Comparison of ENCODE assay signal across 10 cellular contexts in the genomic region with DNA sequence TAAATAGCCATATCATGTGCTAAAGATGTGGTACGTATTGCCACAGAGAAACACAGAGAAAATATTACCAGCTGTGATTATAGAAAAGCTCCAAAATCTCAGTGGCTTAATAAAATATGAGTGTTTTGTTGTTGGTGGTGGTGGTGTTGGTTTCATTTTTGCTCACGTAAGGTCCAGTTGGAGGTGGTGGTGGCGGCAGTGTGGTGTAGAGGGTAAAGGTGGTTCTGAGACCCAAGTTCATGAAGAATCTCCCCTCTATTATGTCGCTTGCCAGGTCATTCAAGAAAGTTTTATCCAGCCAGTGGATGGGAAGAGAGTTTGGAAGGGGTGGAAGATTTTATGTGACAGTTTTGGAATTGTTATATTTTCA.
DNase-seq lines count a peak whose midpoint lies in the region; ATAC-seq and TF ChIP-seq lines count a peak whose summit lies in the region.
"Had no signal": no experiment of that assay in that cellular context is flagged by ENCODE, and none has a peak within 500 bp of the region (broad histone marks: within the 10 kb centered on the region; RNA-seq: fewer than 3 reads in every experiment).

No MANE protein-coding gene starts in this region.

- H3K4me1 Mint-ChIP-seq in GM23338, result no peaks in the 10 kb centered on the region
- H3K4me1 Mint-ChIP-seq: brain had no signal

- DNase-seq in GM23338 (ENCODE audit: low spot score) (no peak), lower lobe of right lung (no peak), NCI-H82 (lab: John Stamatoyannopoulos, UW) (no peak), germinal center (ENCODE audit: low spot score) (no peak), AML-193 (lab: John Stamatoyannopoulos, UW) (no peak), T-helper 9 cell (no peak)
- DNase-seq: NK-92 treated with Interleukin-12 subunit alpha and Interleukin-12 subunit beta, amount 100 ng/mL, for 24 hours had no signal

- 0 out of 2 replicates have a peak, but pooled peaks cover 3% of the 10 kb centered on the region for H3K9me2 ChIP-seq in GM23338 (ENCODE audit: insufficient read depth)

- no peaks in the 10 kb centered on the region for H4K20me1 ChIP-seq in GM23338 (replicated peaks; ENCODE audit: insufficient read depth)

- no peaks in the 10 kb centered on the region for H3K36me3 ChIP-seq in GM23338 (ENCODE audit: insufficient read depth)
- H3K36me3 ChIP-seq in lower lobe of right lung, result no peaks in the 10 kb centered on the region

- peak overlapping the region; percentile 72 for H2AFZ ChIP-seq in GM23338

- H3K27ac ChIP-seq in GM23338 (ENCODE audit: low read depth) (no peak overlapping the region), lower lobe of right lung (peak overlapping the region; percentile 19)

- H3K9me3 Mint-ChIP-seq in GM23338, result peaks cover 5% of the 10 kb centered on the region; the same call in 2 of the 3 replicates

- H3K4me3 Mint-ChIP-seq in GM23338, result no peak overlapping the region
- H3K4me3 Mint-ChIP-seq: brain had no signal

- H3K27me3 ChIP-seq in GM23338 (ENCODE audit: insufficient read depth) (no peaks in the 10 kb centered on the region), lower lobe of right lung (ENCODE audit: low read depth) (no peaks in the 10 kb centered on the region)

- no peak overlapping the region for H3K27ac Mint-ChIP-seq in GM23338
- H3K27ac Mint-ChIP-seq: brain had no signal

- H3K4me1 ChIP-seq in GM23338 (ENCODE audit: insufficient read depth) (no peaks in the 10 kb centered on the region), lower lobe of right lung (no peaks in the 10 kb centered on the region)

- H3K27me3 Mint-ChIP-seq in GM23338 (ENCODE audit: insufficient read depth, low read depth, poor library complexity), result peaks cover 1% of the 10 kb centered on the region
- H3K27me3 Mint-ChIP-seq: brain had no signal

- no peaks in the 10 kb centered on the region for H3K79me2 ChIP-seq in GM23338 (replicated peaks; ENCODE audit: insufficient read depth)

- H3K9me3 ChIP-seq in lower lobe of right lung, result no peaks in the 10 kb centered on the region

- ATAC-seq in GM18873 (IDR thresholded peaks at IDR 0.05; ENCODE audit: low FRiP score, unreplicated experiment), result peak; percentile 2
- ATAC-seq in GM23338, result no peak
- ATAC-seq in HG03342 (IDR thresholded peaks at IDR 0.05; ENCODE audit: unreplicated experiment), result peak; percentile 34
- ATAC-seq in lower lobe of right lung, result no peak

- H3K36me3 Mint-ChIP-seq in GM23338 (ENCODE audit: low read depth), result no peaks in the 10 kb centered on the region
- H3K36me3 Mint-ChIP-seq: brain had no signal

- no peak overlapping the region for H3K4me2 ChIP-seq in GM23338

- H3K4me3 ChIP-seq in GM23338, result no peak overlapping the region
- no peak overlapping the region for H3K4me3 ChIP-seq in lower lobe of right lung

- intact Hi-C loops in lower lobe of right lung (cut with DNase I), result no loop called here

- TF ChIP-seq CTCF in GM23338 (conservative IDR thresholded peaks at IDR 0.05; ENCODE audit: low read depth in 2 of 2) (no peak), lower lobe of right lung (IDR thresholded peaks at IDR 0.05) (no peak)

- H3F3A ChIP-seq in GM23338 (replicated peaks; ENCODE audit: low read depth), result no peaks in the 10 kb centered on the region

TF ChIP-seq in GM23338, 12 proteins besides CTCF, POLR2A, EP300 and RAD21:
- TF ChIP-seq, protein P1, sequence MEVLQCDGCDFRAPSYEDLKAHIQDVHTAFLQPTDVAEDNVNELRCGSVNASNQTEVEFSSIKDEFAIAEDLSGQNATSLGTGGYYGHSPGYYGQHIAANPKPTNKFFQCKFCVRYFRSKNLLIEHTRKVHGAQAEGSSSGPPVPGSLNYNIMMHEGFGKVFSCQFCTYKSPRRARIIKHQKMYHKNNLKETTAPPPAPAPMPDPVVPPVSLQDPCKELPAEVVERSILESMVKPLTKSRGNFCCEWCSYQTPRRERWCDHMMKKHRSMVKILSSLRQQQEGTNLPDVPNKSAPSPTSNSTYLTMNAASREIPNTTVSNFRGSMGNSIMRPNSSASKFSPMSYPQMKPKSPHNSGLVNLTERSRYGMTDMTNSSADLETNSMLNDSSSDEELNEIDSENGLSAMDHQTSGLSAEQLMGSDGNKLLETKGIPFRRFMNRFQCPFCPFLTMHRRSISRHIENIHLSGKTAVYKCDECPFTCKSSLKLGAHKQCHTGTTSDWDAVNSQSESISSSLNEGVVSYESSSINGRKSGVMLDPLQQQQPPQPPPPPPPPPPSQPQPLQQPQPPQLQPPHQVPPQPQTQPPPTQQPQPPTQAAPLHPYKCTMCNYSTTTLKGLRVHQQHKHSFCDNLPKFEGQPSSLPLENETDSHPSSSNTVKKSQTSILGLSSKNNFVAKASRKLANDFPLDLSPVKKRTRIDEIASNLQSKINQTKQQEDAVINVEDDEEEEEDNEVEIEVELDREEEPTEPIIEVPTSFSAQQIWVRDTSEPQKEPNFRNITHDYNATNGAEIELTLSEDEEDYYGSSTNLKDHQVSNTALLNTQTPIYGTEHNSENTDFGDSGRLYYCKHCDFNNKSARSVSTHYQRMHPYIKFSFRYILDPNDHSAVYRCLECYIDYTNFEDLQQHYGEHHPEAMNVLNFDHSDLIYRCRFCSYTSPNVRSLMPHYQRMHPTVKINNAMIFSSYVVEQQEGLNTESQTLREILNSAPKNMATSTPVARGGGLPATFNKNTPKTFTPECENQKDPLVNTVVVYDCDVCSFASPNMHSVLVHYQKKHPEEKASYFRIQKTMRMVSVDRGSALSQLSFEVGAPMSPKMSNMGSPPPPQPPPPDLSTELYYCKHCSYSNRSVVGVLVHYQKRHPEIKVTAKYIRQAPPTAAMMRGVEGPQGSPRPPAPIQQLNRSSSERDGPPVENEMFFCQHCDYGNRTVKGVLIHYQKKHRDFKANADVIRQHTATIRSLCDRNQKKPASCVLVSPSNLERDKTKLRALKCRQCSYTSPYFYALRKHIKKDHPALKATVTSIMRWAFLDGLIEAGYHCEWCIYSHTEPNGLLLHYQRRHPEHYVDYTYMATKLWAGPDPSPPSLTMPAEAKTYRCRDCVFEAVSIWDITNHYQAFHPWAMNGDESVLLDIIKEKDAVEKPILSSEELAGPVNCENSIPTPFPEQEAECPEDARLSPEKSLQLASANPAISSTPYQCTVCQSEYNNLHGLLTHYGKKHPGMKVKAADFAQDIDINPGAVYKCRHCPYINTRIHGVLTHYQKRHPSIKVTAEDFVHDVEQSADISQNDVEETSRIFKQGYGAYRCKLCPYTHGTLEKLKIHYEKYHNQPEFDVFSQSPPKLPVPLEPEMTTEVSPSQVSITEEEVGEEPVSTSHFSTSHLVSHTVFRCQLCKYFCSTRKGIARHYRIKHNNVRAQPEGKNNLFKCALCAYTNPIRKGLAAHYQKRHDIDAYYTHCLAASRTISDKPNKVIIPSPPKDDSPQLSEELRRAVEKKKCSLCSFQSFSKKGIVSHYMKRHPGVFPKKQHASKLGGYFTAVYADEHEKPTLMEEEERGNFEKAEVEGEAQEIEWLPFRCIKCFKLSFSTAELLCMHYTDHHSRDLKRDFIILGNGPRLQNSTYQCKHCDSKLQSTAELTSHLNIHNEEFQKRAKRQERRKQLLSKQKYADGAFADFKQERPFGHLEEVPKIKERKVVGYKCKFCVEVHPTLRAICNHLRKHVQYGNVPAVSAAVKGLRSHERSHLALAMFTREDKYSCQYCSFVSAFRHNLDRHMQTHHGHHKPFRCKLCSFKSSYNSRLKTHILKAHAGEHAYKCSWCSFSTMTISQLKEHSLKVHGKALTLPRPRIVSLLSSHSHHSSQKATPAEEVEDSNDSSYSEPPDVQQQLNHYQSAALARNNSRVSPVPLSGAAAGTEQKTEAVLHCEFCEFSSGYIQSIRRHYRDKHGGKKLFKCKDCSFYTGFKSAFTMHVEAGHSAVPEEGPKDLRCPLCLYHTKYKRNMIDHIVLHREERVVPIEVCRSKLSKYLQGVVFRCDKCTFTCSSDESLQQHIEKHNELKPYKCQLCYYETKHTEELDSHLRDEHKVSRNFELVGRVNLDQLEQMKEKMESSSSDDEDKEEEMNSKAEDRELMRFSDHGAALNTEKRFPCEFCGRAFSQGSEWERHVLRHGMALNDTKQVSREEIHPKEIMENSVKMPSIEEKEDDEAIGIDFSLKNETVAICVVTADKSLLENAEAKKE (CRISPR knock-in tag; IDR thresholded peaks at IDR 0.05), result no peak
- TF ChIP-seq EZH2phosphoT487 (IDR thresholded peaks at IDR 0.05; ENCODE audit: unreplicated experiment), result no peak
- TF ChIP-seq ZNF331 (CRISPR knock-in tag; IDR thresholded peaks at IDR 0.05; ENCODE audit: low read depth), result no peak
- no peak for TF ChIP-seq STAT1 (IDR thresholded peaks at IDR 0.05; ENCODE audit: unreplicated experiment)
- no peak for TF ChIP-seq CREB1 (CRISPR knock-in tag; IDR thresholded peaks at IDR 0.05; ENCODE audit: low read depth)
- no peak for TF ChIP-seq EZH2 (IDR thresholded peaks at IDR 0.05; ENCODE audit: low read depth, unreplicated experiment)
- no peak for TF ChIP-seq JUNB (IDR thresholded peaks at IDR 0.05; ENCODE audit: unreplicated experiment)

Comparison
In these comparisons a context has a peak if more than half of its experiments do, and no peak if none do; other contexts are left out.
1. ATAC-seq: peak in GM18873 (single experiment) and HG03342 (single experiment); none in GM23338 (single experiment) and lower lobe of right lung (0 of 2).